Comparison of ENCODE assay signal across 18 cellular contexts in genomic region chr6:31847276-31847978, GRCh38. TPM values are rescaled to one million over a fixed set of nuclear protein-coding genes. Genes with fewer than 3 reads are reported as not detected.
DNase-seq lines count a peak whose midpoint lies in the region; ATAC-seq and TF ChIP-seq lines count a peak whose summit lies in the region.
"Had no signal": no experiment of that assay in that cellular context is flagged by ENCODE, and none has a peak within 500 bp of the region (broad histone marks: within the 10 kb centered on the region; RNA-seq: fewer than 3 reads in every experiment).

No MANE protein-coding gene starts in this region.

- BruUV-seq in Caco-2 (replicated peaks; lab: Mats Ljungman, UMichigan): no TSS peak

- H3K27me3 ChIP-seq in Caco-2 (replicated peaks; ENCODE audit: control insufficient read depth, insufficient read depth, low read length): no peaks in the 10 kb centered on the region
- H3K27me3 ChIP-seq: BLaER1 had no signal

- H3K4me3 ChIP-seq in Caco-2 (ENCODE audit: low read depth, low read length): no peak overlapping the region
- H3K4me3 ChIP-seq: BLaER1 had no signal

- H3K9me3 ChIP-seq in Caco-2: no peaks in the 10 kb centered on the region
- H3K9me3 ChIP-seq: BLaER1 had no signal

- H3K27ac Mint-ChIP-seq in Caco-2 (ENCODE audit: unreplicated experiment) (no peak overlapping the region), WTC11 (no peak overlapping the region)
- H3K27ac Mint-ChIP-seq: CD14-positive monocyte had no signal

- H3K9me3 Mint-ChIP-seq in Caco-2 (ENCODE audit: unreplicated experiment) (no peaks in the 10 kb centered on the region), WTC11 (peaks cover under 1% of the 10 kb centered on the region)
- H3K9me3 Mint-ChIP-seq: CD4-positive, alpha-beta memory T cell had no signal

- no peak overlapping the region for H3K4me3 Mint-ChIP-seq in Caco-2 (ENCODE audit: unreplicated experiment)
- H3K4me3 Mint-ChIP-seq in WTC11: no peak overlapping the region
- H3K4me3 Mint-ChIP-seq: CD14-positive monocyte; CD4-positive, alpha-beta memory T cell had no signal

- peaks cover 26% of the 10 kb centered on the region for H3K4me1 Mint-ChIP-seq in Caco-2 (ENCODE audit: low read depth, unreplicated experiment)
- no peaks in the 10 kb centered on the region for H3K4me1 Mint-ChIP-seq in WTC11
- H3K4me1 Mint-ChIP-seq: CD14-positive monocyte had no signal

- ATAC-seq in WTC11 (no peak), left colon (peak; percentile 62), GM21423 (IDR thresholded peaks at IDR 0.05; ENCODE audit: unreplicated experiment) (no peak)

- POLR2A ChIA-PET in Caco-2 (lab: Charles Lee) (interaction anchor here (0.7 to 2.0 kb wide), 4 partner anchors 15 to 33 kb away, joined by 3 to 11 read pairs (median 4); partner anchors contain the start of genes HSPA1B and NEU1), WTC11 (lab: Charles Lee) (interaction anchor here (1.3 kb wide), 1 partner anchor 15 kb away, joined by 4 read pairs; the partner anchor contains the start of gene NEU1)

- H3K36me3 ChIP-seq in Caco-2 (ENCODE audit: control insufficient read depth, insufficient read depth, low read length): no peaks in the 10 kb centered on the region
- H3K36me3 ChIP-seq: BLaER1 had no signal

- peak; percentile 75 to 79 for DNase-seq in Caco-2
- no peak for DNase-seq in WTC11 (ENCODE audit: low spot score)
- DNase-seq in left colon: no peak
- DNase-seq in NCI-H1092 treated with DMSO at 0.1 percent for 48 hours (lab: John Stamatoyannopoulos, UW): no peak
- DNase-seq in T1000 (lab: John Stamatoyannopoulos, UW): no peak
- DNase-seq: 8988T; Calu3; CD4-positive, alpha-beta memory T cell; DMS79 treated with DMSO at 0.1 percent for 48 hours; GF-D8; GOT3; H7; IMR-90; KBM-7 had no signal

- intact Hi-C loops in Caco-2 (cut with micrococcal nuclease; ENCODE audit: unreplicated experiment) (loop anchor here (1.0 kb wide), 1 partner anchor 16 kb away; no protein-coding TSS in a partner anchor), left colon (cut with DNase I, micrococcal nuclease) (no loop called here)

- no peak for TF ChIP-seq CTCF in Caco-2 (IDR thresholded peaks at IDR 0.05; ENCODE audit: insufficient read depth in 1 of 2, low read depth in 1 of 2, low read length in 1 of 2, severe bottlenecking in 1 of 2, unreplicated experiment in 1 of 2)
- no peak for TF ChIP-seq CTCF in WTC11 (IDR thresholded peaks at IDR 0.05)

- peaks cover 39% of the 10 kb centered on the region for H3K4me1 ChIP-seq in Caco-2

- H3K36me3 Mint-ChIP-seq in Caco-2 (ENCODE audit: insufficient read depth, unreplicated experiment): peaks cover 23% of the 10 kb centered on the region
- H3K36me3 Mint-ChIP-seq in WTC11: peaks cover under 1% of the 10 kb centered on the region; the same call in 1 of the 2 replicates
- H3K36me3 Mint-ChIP-seq: CD4-positive, alpha-beta memory T cell had no signal

- CTCF ChIA-PET in Caco-2 (lab: Charles Lee) (interaction anchor here (0.6 kb wide), 2 partner anchors 76 to 80 kb away, joined by 4 to 6 read pairs; no protein-coding TSS in a partner anchor), WTC11 (lab: Charles Lee) (no interaction called here)

- H3K27me3 Mint-ChIP-seq in Caco-2 (ENCODE audit: insufficient read depth, unreplicated experiment): no peaks in the 10 kb centered on the region
- 0 out of 2 replicates have a peak, but pooled peaks cover under 1% of the 10 kb centered on the region for H3K27me3 Mint-ChIP-seq in WTC11 (ENCODE audit: low read depth)
- H3K27me3 Mint-ChIP-seq: CD4-positive, alpha-beta memory T cell had no signal

TF ChIP-seq in WTC11, 78 proteins besides CTCF, POLR2A, EP300 and RAD21:
- TF ChIP-seq ZNF121 (CRISPR knock-in tag; IDR thresholded peaks at IDR 0.05) (0 out of 2 replicates have a peak, but pooled peaks have one; percentile 16), NR2C2 (CRISPR knock-in tag; IDR thresholded peaks at IDR 0.05) (no peak)

RNA-seq across cellular contexts. Expression of gene NEU1, which starts 15.2 kb away (rescaled TPM):
- total RNA-seq in Caco-2 (2022): 173 and 176 TPM in 2 replicates
- total RNA-seq in WTC11 (2021): 42.6 to 44.8 TPM (median 42.8 TPM) in 3 replicates
- 10 to 100 TPM; 33.1 to 63.5 TPM for total RNA-seq in left colon

RNA-seq across cellular contexts. Expression of gene HSPA1B, which starts 19.9 kb away (rescaled TPM):
- total RNA-seq in Caco-2 (2022) (99.0 and 112 TPM in 2 replicates), WTC11 (2021) (75.3 to 105 TPM (median 96.4 TPM) in 3 replicates), left colon (100 to 1,000 TPM; 252 to 296 TPM)

RNA-seq across cellular contexts. Expression of gene SLC44A4, which starts 31.4 kb away (rescaled TPM):
- total RNA-seq in Caco-2 (2022) (0.57 TPM in 1 of 2 replicates, not detected in the other), WTC11 (2021) (3.1 to 3.5 TPM (median 3.5 TPM) in 3 replicates), left colon (100 to 1,000 TPM; 763 to 988 TPM)
- total RNA-seq: A673; CD4-positive, alpha-beta memory T cell had no signal

RNA-seq across cellular contexts. Expression of gene HSPA1A, which starts 32.1 kb away (rescaled TPM):
- total RNA-seq in Caco-2 (2022): 77.3 and 96.9 TPM in 2 replicates
- 57.2 to 80.1 TPM (median 75.8 TPM) in 3 replicates for total RNA-seq in WTC11 (2021)
- total RNA-seq in left colon: 100 to 1,000 TPM; 124 to 136 TPM

RNA-seq across cellular contexts. Expression of gene HSPA1L, which starts 32.3 kb away (rescaled TPM):
- total RNA-seq in Caco-2 (2022) (0.86 and 1.6 TPM in 2 replicates), WTC11 (2021) (1.2 to 2.1 TPM (median 1.9 TPM) in 3 replicates), left colon (1 to 10 TPM in 1 of 2 donors, under 1 TPM in 1; 0.89 to 1.1 TPM)

Comparison
In these comparisons a context has a peak if more than half of its experiments do, and no peak if none do; other contexts are left out.
1. DNase-seq: peak in Caco-2 (2 of 2); none in WTC11 (single experiment), left colon (0 of 2), NCI-H1092 treated with DMSO at 0.1 percent for 48 hours (single experiment) and T1000 (single experiment).
2. RNA of gene SLC44A4, which starts 31.4 kb away (total RNA-seq): 763 to 988 TPM in left colon; 3.1 to 3.5 TPM in WTC11 and 0.57 TPM in Caco-2; every median in the first group is over 100 times any median in the second.